In genomic region chr9:94693485-94694191, GRCh38 we compare ENCODE assay signal across 1 cellular context.
TF ChIP-seq lines count a peak whose summit lies in the region.

No MANE protein-coding gene starts in this region.

TF ChIP-seq in A549, 52 proteins besides CTCF, POLR2A, EP300 and RAD21 (continued from another document):
- TF ChIP-seq HMGXB4 (CRISPR knock-in tag; IDR thresholded peaks at IDR 0.05; ENCODE audit: borderline replicate concordance), result no peak
- no peak for TF ChIP-seq HOXB5 (CRISPR knock-in tag; IDR thresholded peaks at IDR 0.05)
- TF ChIP-seq JUN (IDR thresholded peaks at IDR 0.05), result no peak
- TF ChIP-seq NR3C1 (IDR thresholded peaks at IDR 0.05), result no peak
TF ChIP-seq in A549: peak in this region for 0.
